Comparison of ENCODE assay signal across 1 cellular context in genomic region chr3:73490453-73491311, GRCh38.
TF ChIP-seq lines count a peak whose summit lies in the region.

No MANE protein-coding gene starts in this region.

TF ChIP-seq in HepG2, 621 proteins besides CTCF, POLR2A, EP300 and RAD21 (continued from another document and continues in another):
- TF ChIP-seq SP140L (CRISPR knock-in tag; IDR thresholded peaks at IDR 0.05; ENCODE audit: borderline replicate concordance) (no peak), ZNF674 (CRISPR knock-in tag; IDR thresholded peaks at IDR 0.05; ENCODE audit: low read depth) (no peak), FOXA1 (IDR thresholded peaks at IDR 0.05) (no peak), FOXA1 (CRISPR knock-in tag; IDR thresholded peaks at IDR 0.05) (peak; percentile 31; the same call in 1 of the 2 replicates), FOXP4 (CRISPR knock-in tag; IDR thresholded peaks at IDR 0.05) (no peak), TCF7 (IDR thresholded peaks at IDR 0.05; ENCODE audit: low read depth) (0 out of 2 replicates have a peak, but pooled peaks have one; percentile 34), ARID5B (CRISPR knock-in tag; IDR thresholded peaks at IDR 0.05) (peak; percentile 42; the same call in 1 of the 2 replicates), PHF8 (CRISPR knock-in tag; IDR thresholded peaks at IDR 0.05) (no peak), MAFK (conservative IDR thresholded peaks at IDR 0.05 in 1 of 2, IDR thresholded peaks at IDR 0.05 in 1 of 2; ENCODE audit: low read length in 2 of 2) (peak; percentile 94 to 99), ZNF878 (CRISPR knock-in tag; IDR thresholded peaks at IDR 0.05) (no peak), ZBTB40 (IDR thresholded peaks at IDR 0.05) (no peak), ZBTB40 (CRISPR knock-in tag; IDR thresholded peaks at IDR 0.05) (no peak), ZNF143 (CRISPR knock-in tag; IDR thresholded peaks at IDR 0.05) (no peak), ZNF232 (CRISPR knock-in tag; IDR thresholded peaks at IDR 0.05; ENCODE audit: borderline replicate concordance) (no peak), ZNF564 (CRISPR knock-in tag; IDR thresholded peaks at IDR 0.05) (no peak), NR2F6 (IDR thresholded peaks at IDR 0.05) (0 out of 2 replicates have a peak, but pooled peaks have one; percentile 15), NR2F6 (CRISPR knock-in tag; IDR thresholded peaks at IDR 0.05) (no peak), ZNF7 (CRISPR knock-in tag; IDR thresholded peaks at IDR 0.05) (peak; percentile 99), SMAD9 (CRISPR knock-in tag; IDR thresholded peaks at IDR 0.05) (no peak), MBD4 (IDR thresholded peaks at IDR 0.05; ENCODE audit: borderline replicate concordance, low read length) (no peak), TGIF2 (CRISPR knock-in tag; IDR thresholded peaks at IDR 0.05) (no peak), NFKBIZ (CRISPR knock-in tag; IDR thresholded peaks at IDR 0.05) (no peak), TEAD3 (CRISPR knock-in tag; optimal IDR thresholded peaks at IDR 0.05; ENCODE audit: borderline replicate concordance) (peak; percentile 40), POLR2AphosphoS2 (IDR thresholded peaks at IDR 0.05; ENCODE audit: low read depth, low read length) (no peak), KLF16 (CRISPR knock-in tag; IDR thresholded peaks at IDR 0.05) (no peak), SMAD1 (CRISPR knock-in tag; IDR thresholded peaks at IDR 0.05; ENCODE audit: borderline replicate concordance, low read depth) (no peak), REPIN1 (CRISPR knock-in tag; IDR thresholded peaks at IDR 0.05; ENCODE audit: borderline replicate concordance, low read depth) (no peak)
- TF ChIP-seq, protein P1, sequence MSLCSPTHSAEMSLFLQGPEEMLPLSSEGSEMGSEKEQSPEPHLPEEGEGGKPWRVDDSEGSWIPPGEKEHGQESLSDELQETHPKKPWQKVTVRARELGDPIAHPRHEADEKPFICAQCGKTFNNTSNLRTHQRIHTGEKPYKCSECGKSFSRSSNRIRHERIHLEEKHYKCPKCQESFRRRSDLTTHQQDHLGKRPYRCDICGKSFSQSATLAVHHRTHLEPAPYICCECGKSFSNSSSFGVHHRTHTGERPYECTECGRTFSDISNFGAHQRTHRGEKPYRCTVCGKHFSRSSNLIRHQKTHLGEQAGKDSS (CRISPR knock-in tag; IDR thresholded peaks at IDR 0.05; ENCODE audit: borderline replicate concordance, low read depth) = no peak
- TF ChIP-seq, protein P2, sequence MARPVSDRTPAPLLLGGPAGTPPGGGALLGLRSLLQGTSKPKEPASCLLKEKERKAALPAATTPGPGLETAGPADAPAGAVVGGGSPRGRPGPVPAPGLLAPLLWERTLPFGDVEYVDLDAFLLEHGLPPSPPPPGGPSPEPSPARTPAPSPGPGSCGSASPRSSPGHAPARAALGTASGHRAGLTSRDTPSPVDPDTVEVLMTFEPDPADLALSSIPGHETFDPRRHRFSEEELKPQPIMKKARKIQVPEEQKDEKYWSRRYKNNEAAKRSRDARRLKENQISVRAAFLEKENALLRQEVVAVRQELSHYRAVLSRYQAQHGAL (CRISPR knock-in tag; IDR thresholded peaks at IDR 0.05; ENCODE audit: not compliant biosample characterization) = no peak
- TF ChIP-seq, protein P3, sequence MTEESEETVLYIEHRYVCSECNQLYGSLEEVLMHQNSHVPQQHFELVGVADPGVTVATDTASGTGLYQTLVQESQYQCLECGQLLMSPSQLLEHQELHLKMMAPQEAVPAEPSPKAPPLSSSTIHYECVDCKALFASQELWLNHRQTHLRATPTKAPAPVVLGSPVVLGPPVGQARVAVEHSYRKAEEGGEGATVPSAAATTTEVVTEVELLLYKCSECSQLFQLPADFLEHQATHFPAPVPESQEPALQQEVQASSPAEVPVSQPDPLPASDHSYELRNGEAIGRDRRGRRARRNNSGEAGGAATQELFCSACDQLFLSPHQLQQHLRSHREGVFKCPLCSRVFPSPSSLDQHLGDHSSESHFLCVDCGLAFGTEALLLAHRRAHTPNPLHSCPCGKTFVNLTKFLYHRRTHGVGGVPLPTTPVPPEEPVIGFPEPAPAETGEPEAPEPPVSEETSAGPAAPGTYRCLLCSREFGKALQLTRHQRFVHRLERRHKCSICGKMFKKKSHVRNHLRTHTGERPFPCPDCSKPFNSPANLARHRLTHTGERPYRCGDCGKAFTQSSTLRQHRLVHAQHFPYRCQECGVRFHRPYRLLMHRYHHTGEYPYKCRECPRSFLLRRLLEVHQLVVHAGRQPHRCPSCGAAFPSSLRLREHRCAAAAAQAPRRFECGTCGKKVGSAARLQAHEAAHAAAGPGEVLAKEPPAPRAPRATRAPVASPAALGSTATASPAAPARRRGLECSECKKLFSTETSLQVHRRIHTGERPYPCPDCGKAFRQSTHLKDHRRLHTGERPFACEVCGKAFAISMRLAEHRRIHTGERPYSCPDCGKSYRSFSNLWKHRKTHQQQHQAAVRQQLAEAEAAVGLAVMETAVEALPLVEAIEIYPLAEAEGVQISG (CRISPR knock-in tag; IDR thresholded peaks at IDR 0.05) = no peak
- TF ChIP-seq, protein P4, sequence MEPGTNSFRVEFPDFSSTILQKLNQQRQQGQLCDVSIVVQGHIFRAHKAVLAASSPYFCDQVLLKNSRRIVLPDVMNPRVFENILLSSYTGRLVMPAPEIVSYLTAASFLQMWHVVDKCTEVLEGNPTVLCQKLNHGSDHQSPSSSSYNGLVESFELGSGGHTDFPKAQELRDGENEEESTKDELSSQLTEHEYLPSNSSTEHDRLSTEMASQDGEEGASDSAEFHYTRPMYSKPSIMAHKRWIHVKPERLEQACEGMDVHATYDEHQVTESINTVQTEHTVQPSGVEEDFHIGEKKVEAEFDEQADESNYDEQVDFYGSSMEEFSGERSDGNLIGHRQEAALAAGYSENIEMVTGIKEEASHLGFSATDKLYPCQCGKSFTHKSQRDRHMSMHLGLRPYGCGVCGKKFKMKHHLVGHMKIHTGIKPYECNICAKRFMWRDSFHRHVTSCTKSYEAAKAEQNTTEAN (CRISPR knock-in tag; conservative IDR thresholded peaks at IDR 0.05) = no peak
- TF ChIP-seq, protein P5, sequence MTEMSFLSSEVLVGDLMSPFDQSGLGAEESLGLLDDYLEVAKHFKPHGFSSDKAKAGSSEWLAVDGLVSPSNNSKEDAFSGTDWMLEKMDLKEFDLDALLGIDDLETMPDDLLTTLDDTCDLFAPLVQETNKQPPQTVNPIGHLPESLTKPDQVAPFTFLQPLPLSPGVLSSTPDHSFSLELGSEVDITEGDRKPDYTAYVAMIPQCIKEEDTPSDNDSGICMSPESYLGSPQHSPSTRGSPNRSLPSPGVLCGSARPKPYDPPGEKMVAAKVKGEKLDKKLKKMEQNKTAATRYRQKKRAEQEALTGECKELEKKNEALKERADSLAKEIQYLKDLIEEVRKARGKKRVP (CRISPR knock-in tag; IDR thresholded peaks at IDR 0.05) = no peak
- TF ChIP-seq, protein P6, sequence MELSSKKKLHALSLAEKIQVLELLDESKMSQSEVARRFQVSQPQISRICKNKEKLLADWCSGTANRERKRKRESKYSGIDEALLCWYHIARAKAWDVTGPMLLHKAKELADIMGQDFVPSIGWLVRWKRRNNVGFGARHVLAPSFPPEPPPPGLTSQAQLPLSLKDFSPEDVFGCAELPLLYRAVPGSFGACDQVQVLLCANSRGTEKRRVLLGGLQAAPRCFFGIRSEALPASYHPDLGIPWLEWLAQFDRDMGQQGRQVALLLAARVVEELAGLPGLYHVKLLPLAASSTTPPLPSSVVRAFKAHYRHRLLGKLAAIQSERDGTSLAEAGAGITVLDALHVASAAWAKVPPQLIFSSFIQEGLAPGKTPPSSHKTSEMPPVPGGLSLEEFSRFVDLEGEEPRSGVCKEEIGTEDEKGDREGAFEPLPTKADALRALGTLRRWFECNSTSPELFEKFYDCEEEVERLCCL (CRISPR knock-in tag; IDR thresholded peaks at IDR 0.05; ENCODE audit: borderline replicate concordance) = no peak
